8 cellular contexts compared by ENCODE assay signal in the genomic region with DNA sequence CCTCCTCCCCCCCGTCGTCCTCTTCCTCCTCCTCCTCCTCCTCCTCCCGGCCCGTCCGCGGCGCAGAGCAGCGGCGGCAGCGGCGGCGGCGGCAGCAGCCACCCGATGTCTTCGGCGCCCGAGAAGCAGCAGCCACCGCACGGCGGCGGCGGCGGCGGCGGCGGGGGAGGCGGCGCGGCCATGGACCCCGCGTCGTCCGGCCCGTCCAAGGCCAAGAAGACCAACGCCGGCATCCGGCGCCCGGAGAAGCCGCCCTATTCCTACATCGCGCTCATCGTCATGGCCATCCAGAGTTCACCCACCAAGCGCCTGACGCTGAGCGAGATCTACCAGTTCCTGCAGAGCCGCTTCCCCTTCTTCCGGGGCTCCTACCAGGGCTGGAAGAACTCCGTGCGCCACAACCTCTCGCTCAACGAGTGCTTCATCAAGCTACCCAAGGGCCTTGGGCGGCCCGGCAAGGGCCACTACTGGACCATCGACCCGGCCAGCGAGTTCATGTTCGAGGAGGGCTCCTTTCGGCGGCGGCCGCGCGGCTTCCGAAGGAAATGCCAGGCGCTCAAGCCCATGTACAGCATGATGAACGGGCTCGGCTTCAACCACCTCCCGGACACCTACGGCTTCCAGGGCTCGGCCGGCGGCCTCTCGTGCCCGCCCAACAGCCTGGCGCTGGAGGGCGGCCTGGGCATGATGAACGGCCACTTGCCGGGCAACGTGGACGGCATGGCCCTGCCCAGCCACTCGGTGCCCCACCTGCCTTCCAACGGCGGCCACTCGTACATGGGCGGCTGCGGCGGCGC. TPM values are rescaled to one million over a fixed set of nuclear protein-coding genes. Genes with fewer than 3 reads are reported as not detected.
A peak's percentile ranks its signal among the peaks of the same experiment; 100 is the strongest.
DNase-seq lines count a peak whose midpoint lies in the region; ATAC-seq and TF ChIP-seq lines count a peak whose summit lies in the region.

TSS of gene FOXF1 (plus strand) at position 63 of the 797 bp plus-strand sequence. CDS start at position 106, 43 bp downstream.

- H3K79me2 ChIP-seq in fibroblast of lung (ENCODE audit: control insufficient read depth, insufficient read depth, low read length): peaks cover 84% of the 10 kb centered on the region
- no peaks in the 10 kb centered on the region for H3K79me2 ChIP-seq in osteoblast (ENCODE audit: insufficient read depth, low read length)

- H4K20me1 ChIP-seq in fibroblast of lung (ENCODE audit: control insufficient read depth, extremely low read depth, insufficient read depth, low read length) (peaks cover 5% of the 10 kb centered on the region), osteoblast (ENCODE audit: insufficient read depth, low read length) (peaks cover 5% of the 10 kb centered on the region)

- peak within 1 kb of the TSS; percentile 97 for H3K27ac ChIP-seq in fibroblast of lung (ENCODE audit: insufficient read depth, low read length)
- no peak within 1 kb of the TSS for H3K27ac ChIP-seq in osteoblast (ENCODE audit: low read depth, low read length)

- peak; percentile 73 for DNase-seq in Daoy (ENCODE audit: low read depth)
- DNase-seq in RPMI7951 (ENCODE audit: low read depth): peak; percentile 66
- peak; percentile 81 for DNase-seq in fibroblast of lung (ENCODE audit: low read depth in 2 of 2)
- DNase-seq in osteoblast (ENCODE audit: insufficient read length, low spot score, missing footprints): peak; percentile 93
- no peak for DNase-seq in activated effector memory CD4-positive, alpha-beta T cell treated with anti-CD3 and anti-CD28 coated beads, Interleukin-2, amount 50 U/mL, for 16 hours

- no peak within 1 kb of the TSS for H2AFZ ChIP-seq in fibroblast of lung (ENCODE audit: low read length)
- H2AFZ ChIP-seq in osteoblast (ENCODE audit: low read length): peak within 1 kb of the TSS; percentile 35

- H3K4me3 ChIP-seq in fibroblast of lung (replicated peaks in 1 of 4; ENCODE audit: control extremely low read depth in 1 of 4, insufficient read depth in 1 of 4, low read depth in 3 of 4, low read length in 4 of 4) (peak within 1 kb of the TSS; percentile 95 to 99 (median 98)), osteoblast (ENCODE audit: insufficient read depth, low read length) (peak within 1 kb of the TSS; percentile 63)

- H3K4me2 ChIP-seq in fibroblast of lung (ENCODE audit: extremely low read depth, insufficient read depth, low read length) (peak within 1 kb of the TSS; percentile 79), osteoblast (ENCODE audit: insufficient read depth, low read length) (peak within 1 kb of the TSS; percentile 81)

- ATAC-seq in GM18520 (IDR thresholded peaks at IDR 0.05; ENCODE audit: unreplicated experiment) (no peak), GM19023 (IDR thresholded peaks at IDR 0.05; ENCODE audit: unreplicated experiment) (no peak), GM18909 (IDR thresholded peaks at IDR 0.05; ENCODE audit: poor library complexity, unreplicated experiment) (no peak)

- H3K9ac ChIP-seq in fibroblast of lung (ENCODE audit: insufficient read depth, low read length): peak within 1 kb of the TSS; percentile 95

- H3K36me3 ChIP-seq in fibroblast of lung (ENCODE audit: control insufficient read depth, insufficient read depth, low read length) (peaks cover 26% of the 10 kb centered on the region), osteoblast (ENCODE audit: insufficient read depth, low read length) (no peaks in the 10 kb centered on the region)

- no peak for TF ChIP-seq CTCF in fibroblast of lung (conservative IDR thresholded peaks at IDR 0.05 in 1 of 2, IDR thresholded peaks at IDR 0.05 in 1 of 2; ENCODE audit: low read depth in 1 of 2, low read length in 2 of 2)
- no peak for TF ChIP-seq CTCF in osteoblast (IDR thresholded peaks at IDR 0.05; ENCODE audit: extremely low read depth, low read depth, low read length)

- H3K4me1 ChIP-seq in fibroblast of lung (ENCODE audit: control insufficient read depth, extremely low read depth, insufficient read depth, low read length) (peaks cover 2% of the 10 kb centered on the region), osteoblast (ENCODE audit: insufficient read depth, low read length) (no peaks in the 10 kb centered on the region)

- H3K9me3 ChIP-seq in fibroblast of lung (ENCODE audit: control insufficient read depth, insufficient read depth, low read depth, low read length): no peaks in the 10 kb centered on the region
- no peaks in the 10 kb centered on the region for H3K9me3 ChIP-seq in osteoblast (ENCODE audit: low read depth, low read length)

- no peaks in the 10 kb centered on the region for H3K27me3 ChIP-seq in fibroblast of lung (ENCODE audit: control insufficient read depth, insufficient read depth, low read length)
- H3K27me3 ChIP-seq in osteoblast (ENCODE audit: insufficient read depth, low read length): peaks cover 79% of the 10 kb centered on the region

RNA-seq across cellular contexts. Expression of gene FOXF1, which starts in this region (rescaled TPM):
- 2.1 and 2.2 TPM in 2 replicates for total RNA-seq in Daoy (2014; rRNA removed; shearing (Covaris generic))
- total RNA-seq in RPMI7951 (2014; rRNA removed; shearing (Covaris generic)): 2.1 and 3.0 TPM in 2 replicates
- total RNA-seq in fibroblast of lung (15.9 and 31.5 TPM in 2 replicates), osteoblast (not detected in 2 replicates)
- polyA plus RNA-seq in fibroblast of lung: 14.0 and 38.5 TPM in 2 replicates
- polyA plus RNA-seq in fibroblast of lung (2012): 19.3 and 43.8 TPM in 2 replicates
- polyA minus RNA-seq in fibroblast of lung (ENCODE audit: low replicate concordance): 16.2 and 35.9 TPM in 2 replicates

Comparison
In these comparisons a context has a peak if more than half of its experiments do, and no peak if none do; other contexts are left out.
1. Peak in DNase-seq, H3K4me3 ChIP-seq and H3K4me2 ChIP-seq in osteoblast; RNA of the gene not detected or under 1 TPM.